In genomic region chr7:39453743-39454355, GRCh38 we compare ENCODE assay signal across 8 cellular contexts.
DNase-seq lines count a peak whose midpoint lies in the region; ATAC-seq and TF ChIP-seq lines count a peak whose summit lies in the region.

No MANE protein-coding gene starts in this region.

- DNase-seq in AG08396 (ENCODE audit: low spot score): peak; percentile 59
- peak; percentile 29 for DNase-seq in NCI-H1105 (lab: John Stamatoyannopoulos, UW)
- peak; percentile 73 for DNase-seq in activated CD4-positive, alpha-beta T cell treated with anti-CD3 and anti-CD28 coated beads, Interleukin-2, amount 10 ng/mL, durations not matched to agents 7 days and 5 days
- DNase-seq in esophagus squamous epithelium (lab: John Stamatoyannopoulos, UW): no peak
- peak; percentile 38 for DNase-seq in renal cortical epithelial cell (ENCODE audit: low read depth)
- no peak for DNase-seq in dedifferentiated amniotic fluid mesenchymal stem cell (ENCODE audit: extremely low spot score)

- no peaks in the 10 kb centered on the region for H3K36me3 ChIP-seq in esophagus squamous epithelium

- 32 to 43% methylated on average over 5 of the region's 5 CpGs for WGBS in esophagus squamous epithelium, 2 donors

- intact Hi-C loops in esophagus squamous epithelium (cut with DNase I): no loop called here

- H3K4me1 ChIP-seq in esophagus squamous epithelium: peaks cover 0 to 17% (median 8%) of the 10 kb centered on the region in 3 donors

- no peak overlapping the region for H3K4me3 Mint-ChIP-seq in activated CD4-positive, alpha-beta T cell treated with anti-CD3 and anti-CD28 coated beads, Interleukin-2, amount 10 ng/mL, durations not matched to agents 7 days and 5 days

- peaks cover 11% of the 10 kb centered on the region for H3K27me3 Mint-ChIP-seq in activated CD4-positive, alpha-beta T cell treated with anti-CD3 and anti-CD28 coated beads, Interleukin-2, amount 10 ng/mL, durations not matched to agents 7 days and 5 days

- ATAC-seq in HG02623 (IDR thresholded peaks at IDR 0.05; ENCODE audit: unreplicated experiment): peak; percentile 87

- H3K27ac Mint-ChIP-seq in activated CD4-positive, alpha-beta T cell treated with anti-CD3 and anti-CD28 coated beads, Interleukin-2, amount 10 ng/mL, durations not matched to agents 7 days and 5 days: no peak overlapping the region

- no peaks in the 10 kb centered on the region for H3K4me1 Mint-ChIP-seq in activated CD4-positive, alpha-beta T cell treated with anti-CD3 and anti-CD28 coated beads, Interleukin-2, amount 10 ng/mL, durations not matched to agents 7 days and 5 days

- CTCF ChIA-PET in activated CD4-positive, alpha-beta T cell treated with anti-CD3 and anti-CD28 coated beads, Interleukin-2, amount 10 ng/mL, durations not matched to agents 7 days and 5 days (lab: Charles Lee): interaction anchor here (0.5 to 1.0 kb wide), 4 partner anchors 9 to 535 kb away, joined by 3 to 5 read pairs (median 3); no protein-coding TSS in a partner anchor

- peak; percentile 93 for TF ChIP-seq CTCF in GM12872 (IDR thresholded peaks at IDR 0.05; ENCODE audit: insufficient read depth, low read depth, low read length)
- peak in 5 of 6 experiments; percentile 23 to 58 (median 35) for TF ChIP-seq CTCF in esophagus squamous epithelium (IDR thresholded peaks at IDR 0.05)

- POLR2A ChIA-PET in activated CD4-positive, alpha-beta T cell treated with anti-CD3 and anti-CD28 coated beads, Interleukin-2, amount 10 ng/mL, durations not matched to agents 7 days and 5 days (lab: Charles Lee): no interaction called here

- no peaks in the 10 kb centered on the region for H3K9me3 Mint-ChIP-seq in activated CD4-positive, alpha-beta T cell treated with anti-CD3 and anti-CD28 coated beads, Interleukin-2, amount 10 ng/mL, durations not matched to agents 7 days and 5 days

- peaks cover 0 to 5% (median 0%) of the 10 kb centered on the region in 4 donors for H3K27me3 ChIP-seq in esophagus squamous epithelium

- no peak for TF ChIP-seq POLR2A in esophagus squamous epithelium (IDR thresholded peaks at IDR 0.05)

- no peaks in the 10 kb centered on the region for H3K9me3 ChIP-seq in esophagus squamous epithelium

- no peaks in the 10 kb centered on the region for H3K36me3 Mint-ChIP-seq in activated CD4-positive, alpha-beta T cell treated with anti-CD3 and anti-CD28 coated beads, Interleukin-2, amount 10 ng/mL, durations not matched to agents 7 days and 5 days (ENCODE audit: low read depth)

- no peak overlapping the region for H3K27ac ChIP-seq in esophagus squamous epithelium

- H3K4me3 ChIP-seq in esophagus squamous epithelium: no peak overlapping the region

Comparison
In these comparisons a context has a peak if more than half of its experiments do, and no peak if none do; other contexts are left out.
1. DNase-seq: peak in AG08396 (single experiment), NCI-H1105 (single experiment), activated CD4-positive, alpha-beta T cell treated with anti-CD3 and anti-CD28 coated beads, Interleukin-2, amount 10 ng/mL, durations not matched to agents 7 days and 5 days (single experiment) and renal cortical epithelial cell (single experiment); none in esophagus squamous epithelium (single experiment) and dedifferentiated amniotic fluid mesenchymal stem cell (single experiment).